Comparison of ENCODE assay signal across 8 cellular contexts in genomic region chr21:41878831-41879189, GRCh38. TPM values are rescaled to one million over a fixed set of nuclear protein-coding genes. Genes with fewer than 3 reads are reported as not detected.
A peak's percentile ranks its signal among the peaks of the same experiment; 100 is the strongest.
DNase-seq lines count a peak whose midpoint lies in the region; ATAC-seq and TF ChIP-seq lines count a peak whose summit lies in the region.

No MANE protein-coding gene starts in this region.

- H3K4me1 ChIP-seq in left lung, result peaks cover 0 to 11% of the 10 kb centered on the region in 2 donors

- DNase-seq in 8988T (peak; percentile 82), GM13977 (ENCODE audit: low spot score) (peak; percentile 94), NCI-H2171 (lab: John Stamatoyannopoulos, UW) (peak; percentile 80), chondrocyte (ENCODE audit: low spot score) (no peak), left lung (peak; percentile 85 to 90)
- peak; percentile 70 for DNase-seq in activated CD4-positive, CD25-positive, alpha-beta regulatory T cell treated with anti-CD3 and anti-CD28 coated beads, Interleukin-2, amount 50 U/mL, for 72 hours
- peak; percentile 64 to 69 for DNase-seq in stimulated activated CD4-positive, alpha-beta T cell treated with anti-CD3 and anti-CD28 coated beads, Interleukin-2, amount 100 ng/mL, for 48 hours

- H3K4me1 Mint-ChIP-seq in chondrocyte (ENCODE audit: low read depth), result peaks cover 18% of the 10 kb centered on the region

- no peaks in the 10 kb centered on the region for H3K27me3 ChIP-seq in left lung

- in situ Hi-C loops in GM13977 (cut with MboI; ENCODE audit: low pct_unique_long_range_greater_than_20kb, low sequenced_read_pairs, unreplicated experiment), result no loop called here

- H3K9me3 Mint-ChIP-seq in chondrocyte (ENCODE audit: low read depth), result no peaks in the 10 kb centered on the region

- H3K4me3 Mint-ChIP-seq in chondrocyte (ENCODE audit: unreplicated experiment), result peak overlapping the region; percentile 56

- TF ChIP-seq CTCF in GM13977 (IDR thresholded peaks at IDR 0.05; ENCODE audit: extremely low read depth, insufficient read depth, missing control alignments) (no peak), chondrocyte (IDR thresholded peaks at IDR 0.05) (no peak), left lung (IDR thresholded peaks at IDR 0.05) (no peak)

- intact Hi-C loops in left lung (cut with DNase I), result no loop called here

- H3K27ac ChIP-seq in left lung, result peak overlapping the region in 1 of 2 donors; percentile 81

- H3K36me3 Mint-ChIP-seq in chondrocyte (ENCODE audit: low read depth), result peaks cover 2% of the 10 kb centered on the region

- H3K36me3 ChIP-seq in left lung, result no peaks in the 10 kb centered on the region

- no peaks in the 10 kb centered on the region for H3K9me3 ChIP-seq in left lung

- peak overlapping the region in 1 of 2 donors; percentile 67 for H3K4me3 ChIP-seq in left lung

- no peak overlapping the region for H3K27ac Mint-ChIP-seq in chondrocyte (ENCODE audit: unreplicated experiment)

- no peaks in the 10 kb centered on the region for H3K27me3 Mint-ChIP-seq in chondrocyte (ENCODE audit: low read depth)

- ATAC-seq in HG02970 (IDR thresholded peaks at IDR 0.05; ENCODE audit: low FRiP score, unreplicated experiment) (peak; percentile 62), left lung (peak; percentile 69)

RNA-seq across cellular contexts. Expression of gene PRDM15, which starts 0.3 kb away (rescaled TPM):
- total RNA-seq in chondrocyte, result 4.9 to 9.2 TPM (median 7.8 TPM) in 3 replicates
- 1 to 10 TPM; 6.2 to 7.8 TPM for total RNA-seq in left lung
